Comparison of ENCODE assay signal across 8 cellular contexts in the genomic region with DNA sequence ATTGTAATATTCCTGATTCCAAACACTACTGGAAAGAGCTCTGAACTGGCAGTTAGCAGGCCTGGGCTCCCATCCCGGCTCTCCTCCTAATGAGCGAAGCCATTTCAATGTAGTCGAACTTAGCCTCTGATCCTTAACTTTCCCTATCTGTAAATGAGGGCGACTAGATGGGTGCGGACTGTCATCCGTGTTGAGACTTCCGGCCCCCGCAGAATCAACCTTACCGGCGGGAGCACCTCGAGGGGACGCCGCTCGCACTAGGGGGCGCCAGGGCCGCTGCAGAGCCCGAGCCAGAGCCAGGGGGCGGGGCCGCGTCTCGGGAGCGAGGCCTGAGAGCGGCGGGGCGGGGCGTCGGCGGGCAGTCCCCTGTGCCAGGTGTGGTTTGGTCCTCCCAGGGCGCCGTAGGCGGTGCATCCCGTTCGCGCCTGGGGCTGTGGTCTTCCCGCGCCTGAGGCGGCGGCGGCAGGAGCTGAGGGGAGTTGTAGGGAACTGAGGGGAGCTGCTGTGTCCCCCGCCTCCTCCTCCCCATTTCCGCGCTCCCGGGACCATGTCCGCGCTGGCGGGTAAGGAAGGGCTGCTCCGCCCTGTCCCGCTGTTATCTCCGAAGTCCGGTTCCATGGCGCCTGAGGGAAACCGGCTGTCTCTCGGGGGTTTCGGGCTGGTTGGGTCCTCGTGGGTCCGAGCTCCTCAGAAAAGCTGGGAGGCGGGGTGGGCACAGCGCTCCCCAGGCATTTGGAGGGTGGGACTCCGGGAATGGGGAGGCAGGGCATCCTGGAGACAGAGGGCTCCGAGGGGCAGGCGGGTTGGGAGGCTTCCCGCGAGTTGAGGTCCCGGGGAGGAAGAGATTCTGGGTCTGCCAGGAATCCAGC. TPM values are rescaled to one million over a fixed set of nuclear protein-coding genes. Genes with fewer than 3 reads are reported as not detected.
DNase-seq lines count a peak whose midpoint lies in the region; ATAC-seq and TF ChIP-seq lines count a peak whose summit lies in the region.

A gene (plus strand): TSS at position 437 of the 869 bp plus-strand sequence. CDS start 111 bp downstream, at position 548.

- peak; percentile 81 for ATAC-seq in HG02610 (IDR thresholded peaks at IDR 0.05; ENCODE audit: unreplicated experiment)
- ATAC-seq in SK-N-SH treated with all-trans-retinoic acid at 6 μM for 48 hours = peak; percentile 97
- ATAC-seq in omental fat pad (ENCODE audit: low FRiP score) = peak; percentile 96

- H3K27ac ChIP-seq in temporal lobe (ENCODE audit: low read depth, low read length) = no peak within 1 kb of the TSS

- H3K4me3 Mint-ChIP-seq in activated naive CD4-positive, alpha-beta T cell treated with anti-CD3 and anti-CD28 coated beads, Interleukin-2, amount 50 U/mL, for 24 hours = peak within 1 kb of the TSS; percentile 86

- DNase-seq in NCI-H1092 treated with DMSO at 0.1 percent for 48 hours (lab: John Stamatoyannopoulos, UW) = peak; percentile 94
- no peak for DNase-seq in glomerular endothelial cell (ENCODE audit: extremely low read depth, low read depth, low spot score)
- DNase-seq in omental fat pad (ENCODE audit: low spot score) = peak; percentile 94

- TF ChIP-seq CTCF in omental fat pad (IDR thresholded peaks at IDR 0.05) = peak in 1 of 3 donors; percentile 39

- H3K27me3 Mint-ChIP-seq in activated naive CD4-positive, alpha-beta T cell treated with anti-CD3 and anti-CD28 coated beads, Interleukin-2, amount 50 U/mL, for 24 hours = no peaks in the 10 kb centered on the region

- H3K9me3 Mint-ChIP-seq in activated naive CD4-positive, alpha-beta T cell treated with anti-CD3 and anti-CD28 coated beads, Interleukin-2, amount 50 U/mL, for 24 hours = no peaks in the 10 kb centered on the region

- peaks cover 61% of the 10 kb centered on the region for H3K4me1 Mint-ChIP-seq in activated naive CD4-positive, alpha-beta T cell treated with anti-CD3 and anti-CD28 coated beads, Interleukin-2, amount 50 U/mL, for 24 hours

- no peaks in the 10 kb centered on the region for H3K36me3 Mint-ChIP-seq in activated naive CD4-positive, alpha-beta T cell treated with anti-CD3 and anti-CD28 coated beads, Interleukin-2, amount 50 U/mL, for 24 hours

- TF ChIP-seq POLR2A in GM10847 (IDR thresholded peaks at IDR 0.05; ENCODE audit: extremely low read depth, insufficient read length) = peak; percentile 80

- peak within 1 kb of the TSS; percentile 95 for H3K27ac Mint-ChIP-seq in activated naive CD4-positive, alpha-beta T cell treated with anti-CD3 and anti-CD28 coated beads, Interleukin-2, amount 50 U/mL, for 24 hours

TF ChIP-seq in SK-N-SH treated with all-trans-retinoic acid at 6 μM for 48 hours, 23 proteins besides CTCF, POLR2A, EP300 and RAD21:
- TF ChIP-seq RARB (CRISPR knock-in tag; IDR thresholded peaks at IDR 0.05) = no peak
- no peak for TF ChIP-seq ZNF565 (CRISPR knock-in tag; conservative IDR thresholded peaks at IDR 0.05; ENCODE audit: low read depth)
- TF ChIP-seq, protein P1, sequence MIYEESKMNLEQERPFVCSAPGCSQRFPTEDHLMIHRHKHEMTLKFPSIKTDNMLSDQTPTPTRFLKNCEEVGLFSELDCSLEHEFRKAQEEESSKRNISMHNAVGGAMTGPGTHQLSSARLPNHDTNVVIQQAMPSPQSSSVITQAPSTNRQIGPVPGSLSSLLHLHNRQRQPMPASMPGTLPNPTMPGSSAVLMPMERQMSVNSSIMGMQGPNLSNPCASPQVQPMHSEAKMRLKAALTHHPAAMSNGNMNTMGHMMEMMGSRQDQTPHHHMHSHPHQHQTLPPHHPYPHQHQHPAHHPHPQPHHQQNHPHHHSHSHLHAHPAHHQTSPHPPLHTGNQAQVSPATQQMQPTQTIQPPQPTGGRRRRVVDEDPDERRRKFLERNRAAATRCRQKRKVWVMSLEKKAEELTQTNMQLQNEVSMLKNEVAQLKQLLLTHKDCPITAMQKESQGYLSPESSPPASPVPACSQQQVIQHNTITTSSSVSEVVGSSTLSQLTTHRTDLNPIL (CRISPR knock-in tag; IDR thresholded peaks at IDR 0.05; ENCODE audit: low read depth) = no peak
- no peak for TF ChIP-seq ARNTL (CRISPR knock-in tag; IDR thresholded peaks at IDR 0.05; ENCODE audit: borderline replicate concordance, low read depth)
- TF ChIP-seq ZC3H10 (CRISPR knock-in tag; IDR thresholded peaks at IDR 0.05) = no peak
- TF ChIP-seq ISL1 (CRISPR knock-in tag; IDR thresholded peaks at IDR 0.05) = no peak
- no peak for TF ChIP-seq SNAI2 (CRISPR knock-in tag; IDR thresholded peaks at IDR 0.05)
- no peak for TF ChIP-seq ESRRG (CRISPR knock-in tag; IDR thresholded peaks at IDR 0.05)
- TF ChIP-seq, protein P2, sequence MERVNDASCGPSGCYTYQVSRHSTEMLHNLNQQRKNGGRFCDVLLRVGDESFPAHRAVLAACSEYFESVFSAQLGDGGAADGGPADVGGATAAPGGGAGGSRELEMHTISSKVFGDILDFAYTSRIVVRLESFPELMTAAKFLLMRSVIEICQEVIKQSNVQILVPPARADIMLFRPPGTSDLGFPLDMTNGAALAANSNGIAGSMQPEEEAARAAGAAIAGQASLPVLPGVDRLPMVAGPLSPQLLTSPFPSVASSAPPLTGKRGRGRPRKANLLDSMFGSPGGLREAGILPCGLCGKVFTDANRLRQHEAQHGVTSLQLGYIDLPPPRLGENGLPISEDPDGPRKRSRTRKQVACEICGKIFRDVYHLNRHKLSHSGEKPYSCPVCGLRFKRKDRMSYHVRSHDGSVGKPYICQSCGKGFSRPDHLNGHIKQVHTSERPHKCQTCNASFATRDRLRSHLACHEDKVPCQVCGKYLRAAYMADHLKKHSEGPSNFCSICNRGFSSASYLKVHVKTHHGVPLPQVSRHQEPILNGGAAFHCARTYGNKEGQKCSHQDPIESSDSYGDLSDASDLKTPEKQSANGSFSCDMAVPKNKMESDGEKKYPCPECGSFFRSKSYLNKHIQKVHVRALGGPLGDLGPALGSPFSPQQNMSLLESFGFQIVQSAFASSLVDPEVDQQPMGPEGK (CRISPR knock-in tag; IDR thresholded peaks at IDR 0.05; ENCODE audit: borderline replicate concordance) = no peak
- no peak for TF ChIP-seq OSR1 (CRISPR knock-in tag; IDR thresholded peaks at IDR 0.05)
- TF ChIP-seq ZFP30 (CRISPR knock-in tag; IDR thresholded peaks at IDR 0.05) = no peak
- no peak for TF ChIP-seq ZFP3 (CRISPR knock-in tag; IDR thresholded peaks at IDR 0.05)
- TF ChIP-seq ZNF70 (CRISPR knock-in tag; IDR thresholded peaks at IDR 0.05) = no peak

RNA-seq across cellular contexts. Expression of the gene that starts here (rescaled TPM):
- total RNA-seq in glomerular endothelial cell (71.2 and 108 TPM in 2 replicates), omental fat pad (10 to 100 TPM; 32.0 to 66.2 (median 40.7) TPM), temporal lobe (14.0 TPM)
